ENCODE assay signal across 8 cellular contexts in the genomic region with DNA sequence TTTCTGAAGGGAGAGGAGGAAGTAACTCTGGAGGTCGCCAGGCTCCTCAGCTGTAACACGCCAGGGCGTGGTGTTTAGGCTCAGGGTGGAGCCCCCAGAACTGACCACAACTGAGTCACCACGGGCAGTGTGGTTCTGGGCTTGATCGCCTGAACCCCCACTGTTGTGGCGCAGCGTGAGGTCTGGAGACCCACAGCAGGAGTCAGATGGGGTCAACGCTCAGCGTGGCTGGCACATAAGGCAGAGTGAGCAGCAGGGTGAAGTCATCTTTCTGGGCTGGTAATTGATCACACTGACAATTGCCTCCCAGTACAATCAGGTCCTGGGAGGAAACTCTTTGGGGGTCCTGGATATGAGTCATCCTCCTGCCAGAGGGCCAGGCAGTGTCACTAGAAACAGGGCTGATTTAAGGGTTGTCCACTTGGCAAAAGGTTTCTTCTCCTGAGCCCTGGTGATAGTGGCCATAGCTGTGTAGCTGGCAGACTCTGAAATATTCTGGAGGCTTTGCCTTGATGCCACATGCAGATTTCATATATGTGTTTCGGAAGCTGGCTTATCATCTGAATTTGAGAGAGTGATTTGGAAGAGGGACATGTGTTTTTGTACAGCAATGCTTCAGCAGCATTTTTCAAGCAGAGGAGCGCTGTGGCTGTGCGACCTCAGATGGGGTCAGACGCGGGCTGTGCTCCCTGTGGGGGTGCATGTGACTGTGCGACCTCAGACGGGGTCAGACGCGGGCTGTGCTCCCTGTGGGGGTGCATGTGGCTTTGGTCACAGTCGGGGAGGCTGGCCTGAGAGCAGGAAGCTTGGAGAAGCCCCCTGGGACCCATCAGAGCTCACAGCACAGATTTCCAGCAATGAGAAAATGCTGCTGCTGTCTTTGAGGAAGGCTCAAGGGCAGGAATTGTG. TPM values are rescaled to one million over a fixed set of nuclear protein-coding genes. Genes with fewer than 3 reads are reported as not detected.
DNase-seq lines count a peak whose midpoint lies in the region; ATAC-seq and TF ChIP-seq lines count a peak whose summit lies in the region.

No MANE protein-coding gene starts in this region.

- peak overlapping the region; percentile 2 for H3K27ac Mint-ChIP-seq in WTC11
- H3K27ac Mint-ChIP-seq in osteocyte (ENCODE audit: unreplicated experiment) = peak overlapping the region; percentile 95

- TF ChIP-seq CTCF in WTC11 (IDR thresholded peaks at IDR 0.05) (no peak), osteocyte (IDR thresholded peaks at IDR 0.05) (no peak)

- H3K27me3 Mint-ChIP-seq in WTC11 (ENCODE audit: low read depth) (no peaks in the 10 kb centered on the region), osteocyte (ENCODE audit: unreplicated experiment) (no peaks in the 10 kb centered on the region)

- H3K4me1 Mint-ChIP-seq in WTC11 (peaks cover 21% of the 10 kb centered on the region), osteocyte (ENCODE audit: unreplicated experiment) (peaks cover 84% of the 10 kb centered on the region)

- POLR2A ChIA-PET in WTC11 (lab: Charles Lee) = no interaction called here

- CTCF ChIA-PET in WTC11 (lab: Charles Lee) = interaction anchor here (0.8 kb wide), 1 partner anchor 17 kb away, joined by 3 read pairs; no protein-coding TSS in a partner anchor

- ATAC-seq in WTC11 = no peak; the same call in 1 of the 2 replicates

- DNase-seq in GM03348 (ENCODE audit: low spot score) (peak; percentile 88), HS-27A (ENCODE audit: low read depth) (peak; percentile 94), WTC11 (ENCODE audit: low spot score) (no peak), erythroblast (lab: John Stamatoyannopoulos, UW) (peak; percentile 44 to 51), osteocyte (ENCODE audit: extremely low spot score, unreplicated experiment) (peak; percentile 91), COLO829 (ENCODE audit: low spot score) (no peak), NCI-H1105 (lab: John Stamatoyannopoulos, UW) (no peak), NCI-H2227 (lab: John Stamatoyannopoulos, UW; ENCODE audit: unreplicated experiment) (no peak)

- H3K4me3 Mint-ChIP-seq in WTC11 (no peak overlapping the region), osteocyte (ENCODE audit: unreplicated experiment) (no peak overlapping the region)

- peak; percentile 36 for TF ChIP-seq POLR2A in erythroblast (IDR thresholded peaks at IDR 0.05; ENCODE audit: low read length)

- H3K9me3 Mint-ChIP-seq in WTC11 (peaks cover 6% of the 10 kb centered on the region), osteocyte (ENCODE audit: unreplicated experiment) (no peaks in the 10 kb centered on the region)

- H3K36me3 Mint-ChIP-seq in WTC11 = peaks cover 8% of the 10 kb centered on the region
- H3K36me3 Mint-ChIP-seq in osteocyte (ENCODE audit: unreplicated experiment) = peaks cover 45% of the 10 kb centered on the region

TF ChIP-seq in WTC11, 78 proteins besides CTCF, POLR2A, EP300 and RAD21 (continues in another document):
- TF ChIP-seq GABPB1 (CRISPR knock-in tag; IDR thresholded peaks at IDR 0.05) = no peak
- no peak for TF ChIP-seq FOXK1 (CRISPR knock-in tag; IDR thresholded peaks at IDR 0.05)
- TF ChIP-seq, protein P1, sequence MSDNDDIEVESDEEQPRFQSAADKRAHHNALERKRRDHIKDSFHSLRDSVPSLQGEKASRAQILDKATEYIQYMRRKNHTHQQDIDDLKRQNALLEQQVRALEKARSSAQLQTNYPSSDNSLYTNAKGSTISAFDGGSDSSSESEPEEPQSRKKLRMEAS (CRISPR knock-in tag; IDR thresholded peaks at IDR 0.05) = no peak
- TF ChIP-seq ZNF671 (CRISPR knock-in tag; IDR thresholded peaks at IDR 0.05) = no peak
- no peak for TF ChIP-seq TEAD4 (CRISPR knock-in tag; IDR thresholded peaks at IDR 0.05)
- no peak for TF ChIP-seq ZNF512 (CRISPR knock-in tag; IDR thresholded peaks at IDR 0.05; ENCODE audit: borderline replicate concordance)
- TF ChIP-seq, protein P2, sequence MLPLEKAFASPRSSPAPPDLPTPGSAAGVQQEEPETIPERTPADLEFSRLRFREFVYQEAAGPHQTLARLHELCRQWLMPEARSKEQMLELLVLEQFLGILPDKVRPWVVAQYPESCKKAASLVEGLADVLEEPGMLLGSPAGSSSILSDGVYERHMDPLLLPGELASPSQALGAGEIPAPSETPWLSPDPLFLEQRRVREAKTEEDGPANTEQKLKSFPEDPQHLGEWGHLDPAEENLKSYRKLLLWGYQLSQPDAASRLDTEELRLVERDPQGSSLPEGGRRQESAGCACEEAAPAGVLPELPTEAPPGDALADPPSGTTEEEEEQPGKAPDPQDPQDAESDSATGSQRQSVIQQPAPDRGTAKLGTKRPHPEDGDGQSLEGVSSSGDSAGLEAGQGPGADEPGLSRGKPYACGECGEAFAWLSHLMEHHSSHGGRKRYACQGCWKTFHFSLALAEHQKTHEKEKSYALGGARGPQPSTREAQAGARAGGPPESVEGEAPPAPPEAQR (CRISPR knock-in tag; IDR thresholded peaks at IDR 0.05) = no peak
- TF ChIP-seq TP53 (CRISPR knock-in tag; IDR thresholded peaks at IDR 0.05) = no peak
- TF ChIP-seq, protein P3, sequence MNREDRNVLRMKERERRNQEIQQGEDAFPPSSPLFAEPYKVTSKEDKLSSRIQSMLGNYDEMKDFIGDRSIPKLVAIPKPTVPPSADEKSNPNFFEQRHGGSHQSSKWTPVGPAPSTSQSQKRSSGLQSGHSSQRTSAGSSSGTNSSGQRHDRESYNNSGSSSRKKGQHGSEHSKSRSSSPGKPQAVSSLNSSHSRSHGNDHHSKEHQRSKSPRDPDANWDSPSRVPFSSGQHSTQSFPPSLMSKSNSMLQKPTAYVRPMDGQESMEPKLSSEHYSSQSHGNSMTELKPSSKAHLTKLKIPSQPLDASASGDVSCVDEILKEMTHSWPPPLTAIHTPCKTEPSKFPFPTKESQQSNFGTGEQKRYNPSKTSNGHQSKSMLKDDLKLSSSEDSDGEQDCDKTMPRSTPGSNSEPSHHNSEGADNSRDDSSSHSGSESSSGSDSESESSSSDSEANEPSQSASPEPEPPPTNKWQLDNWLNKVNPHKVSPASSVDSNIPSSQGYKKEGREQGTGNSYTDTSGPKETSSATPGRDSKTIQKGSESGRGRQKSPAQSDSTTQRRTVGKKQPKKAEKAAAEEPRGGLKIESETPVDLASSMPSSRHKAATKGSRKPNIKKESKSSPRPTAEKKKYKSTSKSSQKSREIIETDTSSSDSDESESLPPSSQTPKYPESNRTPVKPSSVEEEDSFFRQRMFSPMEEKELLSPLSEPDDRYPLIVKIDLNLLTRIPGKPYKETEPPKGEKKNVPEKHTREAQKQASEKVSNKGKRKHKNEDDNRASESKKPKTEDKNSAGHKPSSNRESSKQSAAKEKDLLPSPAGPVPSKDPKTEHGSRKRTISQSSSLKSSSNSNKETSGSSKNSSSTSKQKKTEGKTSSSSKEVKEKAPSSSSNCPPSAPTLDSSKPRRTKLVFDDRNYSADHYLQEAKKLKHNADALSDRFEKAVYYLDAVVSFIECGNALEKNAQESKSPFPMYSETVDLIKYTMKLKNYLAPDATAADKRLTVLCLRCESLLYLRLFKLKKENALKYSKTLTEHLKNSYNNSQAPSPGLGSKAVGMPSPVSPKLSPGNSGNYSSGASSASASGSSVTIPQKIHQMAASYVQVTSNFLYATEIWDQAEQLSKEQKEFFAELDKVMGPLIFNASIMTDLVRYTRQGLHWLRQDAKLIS (CRISPR knock-in tag; IDR thresholded peaks at IDR 0.05; ENCODE audit: borderline replicate concordance) = no peak
- TF ChIP-seq ERG (CRISPR knock-in tag; IDR thresholded peaks at IDR 0.05) = no peak
- TF ChIP-seq, protein P4, sequence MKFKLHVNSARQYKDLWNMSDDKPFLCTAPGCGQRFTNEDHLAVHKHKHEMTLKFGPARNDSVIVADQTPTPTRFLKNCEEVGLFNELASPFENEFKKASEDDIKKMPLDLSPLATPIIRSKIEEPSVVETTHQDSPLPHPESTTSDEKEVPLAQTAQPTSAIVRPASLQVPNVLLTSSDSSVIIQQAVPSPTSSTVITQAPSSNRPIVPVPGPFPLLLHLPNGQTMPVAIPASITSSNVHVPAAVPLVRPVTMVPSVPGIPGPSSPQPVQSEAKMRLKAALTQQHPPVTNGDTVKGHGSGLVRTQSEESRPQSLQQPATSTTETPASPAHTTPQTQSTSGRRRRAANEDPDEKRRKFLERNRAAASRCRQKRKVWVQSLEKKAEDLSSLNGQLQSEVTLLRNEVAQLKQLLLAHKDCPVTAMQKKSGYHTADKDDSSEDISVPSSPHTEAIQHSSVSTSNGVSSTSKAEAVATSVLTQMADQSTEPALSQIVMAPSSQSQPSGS (CRISPR knock-in tag; IDR thresholded peaks at IDR 0.05; ENCODE audit: borderline replicate concordance, low read depth) = no peak
- no peak for TF ChIP-seq IRF2 (CRISPR knock-in tag; IDR thresholded peaks at IDR 0.05; ENCODE audit: borderline replicate concordance, low read depth)
- TF ChIP-seq SMAD4 (CRISPR knock-in tag; IDR thresholded peaks at IDR 0.05) = no peak

RNA-seq across cellular contexts. Expression of gene SYNJ2, which starts 50.0 kb away (rescaled TPM):
- total RNA-seq in WTC11 (2021) (11.8 to 15.3 TPM (median 12.4 TPM) in 3 replicates), osteocyte (94.5 and 95.4 TPM in 2 replicates)

Comparison
In these comparisons a context has a peak if more than half of its experiments do, and no peak if none do; other contexts are left out.
1. DNase-seq: peak in GM03348 (single experiment), HS-27A (single experiment), erythroblast (2 of 2) and osteocyte (single experiment); none in WTC11 (single experiment), COLO829 (single experiment), NCI-H1105 (single experiment) and NCI-H2227 (single experiment).